13 cellular contexts compared by ENCODE assay signal in genomic region chr10:125003146-125003900, GRCh38.
DNase-seq lines count a peak whose midpoint lies in the region; ATAC-seq and TF ChIP-seq lines count a peak whose summit lies in the region.
"Had no signal": no experiment of that assay in that cellular context is flagged by ENCODE, and none has a peak within 500 bp of the region (broad histone marks: within the 10 kb centered on the region; RNA-seq: fewer than 3 reads in every experiment).

No MANE protein-coding gene starts in this region.

- CTCF ChIA-PET in RWPE1 (lab: Yijun Ruan, JAX), result interaction anchor here (0.6 kb wide), 1 partner anchor 11 kb away, joined by 3 read pairs; no protein-coding TSS in a partner anchor

- no peak for TF ChIP-seq POLR2A in right lobe of liver (IDR thresholded peaks at IDR 0.05)

- H3K36me3 ChIP-seq in right lobe of liver, result no peaks in the 10 kb centered on the region
- H3K36me3 ChIP-seq in thoracic aorta, result peaks cover 6% of the 10 kb centered on the region

- H3K27me3 ChIP-seq in right lobe of liver, result no peaks in the 10 kb centered on the region
- H3K27me3 ChIP-seq in thoracic aorta (replicated peaks; ENCODE audit: insufficient read depth), result no peaks in the 10 kb centered on the region

- H3K4me3 ChIP-seq in right lobe of liver (no peak overlapping the region), thoracic aorta (no peak overlapping the region)

- H3K27me3 Mint-ChIP-seq in activated naive CD4-positive, alpha-beta T cell treated with anti-CD3 and anti-CD28 coated beads, Interleukin-2, amount 50 U/mL, for 24 hours, result no peaks in the 10 kb centered on the region
- H3K27me3 Mint-ChIP-seq in naive thymus-derived CD8-positive, alpha-beta T cell, result peaks cover 0 to 3% (median 0%) of the 10 kb centered on the region in 5 donors
- H3K27me3 Mint-ChIP-seq: activated CD4-positive, alpha-beta T cell treated with anti-CD3 and anti-CD28 coated beads for 36 hours had no signal

- POLR2A ChIA-PET in RWPE1 (lab: Yijun Ruan, JAX; ENCODE audit: low non-redundant PET), result no interaction called here
- POLR2A ChIA-PET in naive thymus-derived CD8-positive, alpha-beta T cell (lab: Charles Lee), result no interaction called here

- H3K27ac ChIP-seq in RWPE1 (peak overlapping the region; percentile 80), right lobe of liver (no peak overlapping the region), thoracic aorta (no peak overlapping the region)

- H3K4me1 ChIP-seq in right lobe of liver (no peaks in the 10 kb centered on the region), thoracic aorta (ENCODE audit: control insufficient read depth in 1 of 2, low read depth in 2 of 2) (peaks cover 33 to 70% of the 10 kb centered on the region in 2 donors)

- ATAC-seq in right lobe of liver (no peak), thoracic aorta (ENCODE audit: insufficient number of reproducible peaks, low FRiP score, low read depth) (no peak), HG02588 (IDR thresholded peaks at IDR 0.05; ENCODE audit: unreplicated experiment) (no peak)
- no peak for ATAC-seq in naive thymus-derived CD8-positive, alpha-beta T cell
- ATAC-seq: activated CD4-positive, alpha-beta T cell treated with anti-CD3 and anti-CD28 coated beads for 36 hours had no signal

- 96% methylated on average over 5 of the region's 34 CpGs for WGBS in right lobe of liver (ENCODE audit: insufficient coverage, low coverage, low lambda C conversion rate, missing lambda C conversion rate)

- no peaks in the 10 kb centered on the region for H3K4me1 Mint-ChIP-seq in activated naive CD4-positive, alpha-beta T cell treated with anti-CD3 and anti-CD28 coated beads, Interleukin-2, amount 50 U/mL, for 24 hours
- H3K4me1 Mint-ChIP-seq in naive thymus-derived CD8-positive, alpha-beta T cell, result peaks cover 0 to 7% (median 0%) of the 10 kb centered on the region in 4 donors
- H3K4me1 Mint-ChIP-seq: activated CD4-positive, alpha-beta T cell treated with anti-CD3 and anti-CD28 coated beads for 36 hours had no signal

- no peaks in the 10 kb centered on the region for H3K36me3 Mint-ChIP-seq in activated naive CD4-positive, alpha-beta T cell treated with anti-CD3 and anti-CD28 coated beads, Interleukin-2, amount 50 U/mL, for 24 hours
- no peaks in the 10 kb centered on the region for H3K36me3 Mint-ChIP-seq in naive thymus-derived CD8-positive, alpha-beta T cell
- H3K36me3 Mint-ChIP-seq: activated naive CD4-positive, alpha-beta T cell treated with anti-CD3 and anti-CD28 coated beads, Interleukin-2, amount 50 U/mL, for 72 hours had no signal

- TF ChIP-seq CTCF in RWPE1 (conservative IDR thresholded peaks at IDR 0.05; ENCODE audit: low read depth), result no peak
- no peak for TF ChIP-seq CTCF in right lobe of liver (IDR thresholded peaks at IDR 0.05)
- TF ChIP-seq CTCF in thoracic aorta (IDR thresholded peaks at IDR 0.05), result peak; percentile 8

- intact Hi-C loops in right lobe of liver (cut with DNase I), result no loop called here

- no peak overlapping the region for H3K4me3 Mint-ChIP-seq in activated naive CD4-positive, alpha-beta T cell treated with anti-CD3 and anti-CD28 coated beads, Interleukin-2, amount 50 U/mL, for 24 hours
- H3K4me3 Mint-ChIP-seq in naive thymus-derived CD8-positive, alpha-beta T cell, result no peak overlapping the region
- H3K4me3 Mint-ChIP-seq: activated CD4-positive, alpha-beta T cell treated with anti-CD3 and anti-CD28 coated beads for 36 hours had no signal

- H3K27ac Mint-ChIP-seq in activated naive CD4-positive, alpha-beta T cell treated with anti-CD3 and anti-CD28 coated beads, Interleukin-2, amount 50 U/mL, for 24 hours, result peak overlapping the region; percentile 23
- no peak overlapping the region for H3K27ac Mint-ChIP-seq in naive thymus-derived CD8-positive, alpha-beta T cell
- H3K27ac Mint-ChIP-seq: activated CD4-positive, alpha-beta T cell treated with anti-CD3 and anti-CD28 coated beads for 36 hours; activated naive CD4-positive, alpha-beta T cell treated with anti-CD3 and anti-CD28 coated beads, Interleukin-2, amount 50 U/mL, for 72 hours had no signal

- no peaks in the 10 kb centered on the region for H3K9me3 ChIP-seq in right lobe of liver
- H3K9me3 ChIP-seq in thoracic aorta, result no peaks in the 10 kb centered on the region

- DNase-seq in activated naive CD4-positive, alpha-beta T cell (lab: John Stamatoyannopoulos, UW), result no peak
- no peak for DNase-seq in RWPE1 (ENCODE audit: low spot score)
- peak; percentile 14 to 46 (median 43) for DNase-seq in right lobe of liver
- DNase-seq in thoracic aorta (ENCODE audit: low spot score), result no peak
- DNase-seq in naive thymus-derived CD8-positive, alpha-beta T cell, result no peak
- DNase-seq in GDM1 (lab: John Stamatoyannopoulos, UW), result no peak
- DNase-seq: activated CD4-positive, alpha-beta T cell treated with anti-CD3 and anti-CD28 coated beads for 36 hours; DMS79; NCI-H2081; SW 1271 had no signal

- no peaks in the 10 kb centered on the region for H3K9me3 Mint-ChIP-seq in activated naive CD4-positive, alpha-beta T cell treated with anti-CD3 and anti-CD28 coated beads, Interleukin-2, amount 50 U/mL, for 24 hours
- no peaks in the 10 kb centered on the region for H3K9me3 Mint-ChIP-seq in naive thymus-derived CD8-positive, alpha-beta T cell
- H3K9me3 Mint-ChIP-seq: activated naive CD4-positive, alpha-beta T cell treated with anti-CD3 and anti-CD28 coated beads, Interleukin-2, amount 50 U/mL, for 72 hours had no signal

Comparison
In these comparisons a context has a peak if more than half of its experiments do, and no peak if none do; other contexts are left out.
1. DNase-seq: peak in right lobe of liver (3 of 3); none in activated naive CD4-positive, alpha-beta T cell (0 of 4), RWPE1 (single experiment), thoracic aorta (single experiment), naive thymus-derived CD8-positive, alpha-beta T cell (0 of 10) and GDM1 (single experiment).